In genomic region chr15:64893481-64894394, GRCh38 we compare ENCODE assay signal across 9 cellular contexts. TPM values are rescaled to one million over a fixed set of nuclear protein-coding genes. Genes with fewer than 3 reads are reported as not detected.
DNase-seq lines count a peak whose midpoint lies in the region; ATAC-seq and TF ChIP-seq lines count a peak whose summit lies in the region.
"Had no signal": no experiment of that assay in that cellular context is flagged by ENCODE, and none has a peak within 500 bp of the region (broad histone marks: within the 10 kb centered on the region; RNA-seq: fewer than 3 reads in every experiment).

No MANE protein-coding gene starts in this region.

- peak overlapping the region; percentile 89 for H3K27ac ChIP-seq in CD4-positive, alpha-beta memory T cell (ENCODE audit: low read depth, low read length)
- H3K27ac ChIP-seq: VCaP had no signal

- POLR2A ChIA-PET in CD4-positive, alpha-beta memory T cell (lab: Charles Lee; ENCODE audit: partially characterized antibody), result interaction anchor here (0.8 to 4.7 kb wide), 37 partner anchors 11 to 1702 kb away, joined by 3 to 331 read pairs (median 5); partner anchors contain the start of genes ANKDD1A, CIAO2A, CLPX and CSNK1G1

- peaks cover 53 to 73% (median 64%) of the 10 kb centered on the region in 4 donors for H3K4me1 Mint-ChIP-seq in CD4-positive, alpha-beta memory T cell

- peaks cover 74% of the 10 kb centered on the region for H3K4me1 ChIP-seq in CD4-positive, alpha-beta memory T cell (ENCODE audit: insufficient read depth, low read length)

- no peaks in the 10 kb centered on the region for H3K27me3 ChIP-seq in CD4-positive, alpha-beta memory T cell (ENCODE audit: insufficient read depth, low read length)

- no peak for TF ChIP-seq CTCF in retinal pigment epithelial cell (conservative IDR thresholded peaks at IDR 0.05; ENCODE audit: low read depth, low read length)

- no peaks in the 10 kb centered on the region for H3K36me3 Mint-ChIP-seq in CD4-positive, alpha-beta memory T cell

- intact Hi-C loops in CD4-positive, alpha-beta memory T cell (cut with micrococcal nuclease), result loop anchor here (1.0 to 5.0 kb wide), 6 partner anchors 10 to 731 kb away; partner anchors contain the start of genes PLEKHO2 and PPIB

- no peaks in the 10 kb centered on the region for H3K36me3 ChIP-seq in CD4-positive, alpha-beta memory T cell (ENCODE audit: insufficient read depth, low read length)

- H3K4me3 ChIP-seq in CD4-positive, alpha-beta memory T cell (ENCODE audit: low read length in 2 of 2), result peak overlapping the region; percentile 53 to 59
- peak overlapping the region; percentile 9 for H3K4me3 ChIP-seq in retinal pigment epithelial cell (ENCODE audit: low read length)

- peak overlapping the region; percentile 84 to 93 (median 86) for H3K4me3 Mint-ChIP-seq in CD4-positive, alpha-beta memory T cell

- H3K9me3 ChIP-seq in CD4-positive, alpha-beta memory T cell (ENCODE audit: control insufficient read depth in 1 of 2, low read length in 2 of 2), result no peaks in the 10 kb centered on the region

- no peaks in the 10 kb centered on the region for H3K27me3 Mint-ChIP-seq in CD4-positive, alpha-beta memory T cell

- DNase-seq in CD4-positive, alpha-beta memory T cell, result peak; percentile 94 to 98 (median 96)
- DNase-seq in HS-27A (ENCODE audit: low read depth), result peak; percentile 64
- DNase-seq in T-helper 9 cell, result peak; percentile 90
- peak; percentile 95 for DNase-seq in astrocyte of the hippocampus (ENCODE audit: low read depth, low spot score)
- DNase-seq in iPS DF 19.7 (ENCODE audit: low read depth, low spot score), result peak; percentile 96
- DNase-seq in retinal pigment epithelial cell (ENCODE audit: low read depth), result peak; percentile 91
- DNase-seq in cortex of kidney (lab: John Stamatoyannopoulos, UW), result no peak

- no peaks in the 10 kb centered on the region for H3K9me3 Mint-ChIP-seq in CD4-positive, alpha-beta memory T cell

- H3K27ac Mint-ChIP-seq in CD4-positive, alpha-beta memory T cell, result peak overlapping the region; percentile 95 to 99 (median 98)

- CTCF ChIA-PET in CD4-positive, alpha-beta memory T cell (lab: Charles Lee; ENCODE audit: partially characterized antibody), result interaction anchor here (0.9 to 11.3 kb wide), 15 partner anchors 11 to 404 kb away, joined by 3 to 162 read pairs (median 12); partner anchors contain the start of genes CLPX, PIF1 and PLEKHO2

- peak; percentile 40 for ATAC-seq in GM19468 (IDR thresholded peaks at IDR 0.05; ENCODE audit: extremely low read depth, unreplicated experiment)

RNA-seq across cellular contexts. Expression of gene ANKDD1A, which starts 18.0 kb away (rescaled TPM):
- 1 to 10 TPM; 4.5 to 5.9 TPM for total RNA-seq in CD4-positive, alpha-beta memory T cell
- 1 to 10 TPM in 1 of 2 donors, under 1 TPM in 1; 0.16 to 1.7 TPM for polyA plus RNA-seq in CD4-positive, alpha-beta memory T cell

RNA-seq across cellular contexts. Expression of gene PLEKHO2, which starts 52.0 kb away (rescaled TPM):
- total RNA-seq in CD4-positive, alpha-beta memory T cell, result 10 to 100 TPM; 22.7 to 24.1 TPM
- polyA plus RNA-seq in CD4-positive, alpha-beta memory T cell, result 10 to 100 TPM; 10.6 to 29.1 TPM
